In genomic region chr20:53655909-53656652, GRCh38 we compare ENCODE assay signal across 10 cellular contexts.
A peak's percentile ranks its signal among the peaks of the same experiment; 100 is the strongest.
DNase-seq lines count a peak whose midpoint lies in the region; ATAC-seq and TF ChIP-seq lines count a peak whose summit lies in the region.
"Had no signal": no experiment of that assay in that cellular context is flagged by ENCODE, and none has a peak within 500 bp of the region (broad histone marks: within the 10 kb centered on the region; RNA-seq: fewer than 3 reads in every experiment).

No MANE protein-coding gene starts in this region.

- peaks cover 43% of the 10 kb centered on the region for H3K4me1 ChIP-seq in osteoblast (ENCODE audit: insufficient read depth, low read length)

- peak overlapping the region; percentile 68 for H3K27ac ChIP-seq in osteoblast (ENCODE audit: low read depth, low read length)
- H3K27ac ChIP-seq: psoas muscle had no signal

- no peaks in the 10 kb centered on the region for H3K36me3 ChIP-seq in osteoblast (ENCODE audit: insufficient read depth, low read length)

- H3K9me3 ChIP-seq in osteoblast (ENCODE audit: low read depth, low read length) = no peaks in the 10 kb centered on the region
- H3K9me3 ChIP-seq: psoas muscle had no signal

- peak overlapping the region; percentile 57 for H2AFZ ChIP-seq in osteoblast (ENCODE audit: low read length)

- peak overlapping the region; percentile 30 for H3K27ac Mint-ChIP-seq in chondrocyte (ENCODE audit: unreplicated experiment)

- H3K27me3 ChIP-seq in osteoblast (ENCODE audit: insufficient read depth, low read length) = no peaks in the 10 kb centered on the region

- H3K4me3 Mint-ChIP-seq in chondrocyte (ENCODE audit: unreplicated experiment) = no peak overlapping the region

- H4K20me1 ChIP-seq in osteoblast (ENCODE audit: insufficient read depth, low read length) = no peaks in the 10 kb centered on the region

- no peaks in the 10 kb centered on the region for H3K27me3 Mint-ChIP-seq in chondrocyte (ENCODE audit: low read depth)

- peak; percentile 59 for DNase-seq in ELR (ENCODE audit: low read depth)
- peak; percentile 54 for DNase-seq in NCI-H82 (lab: John Stamatoyannopoulos, UW)
- no peak for DNase-seq in chondrocyte (ENCODE audit: low spot score)
- no peak for DNase-seq in osteoblast (ENCODE audit: insufficient read length, low spot score, missing footprints)
- DNase-seq in activated gamma-delta T cell (lab: John Stamatoyannopoulos, UW) = no peak
- DNase-seq in superior temporal gyrus (ENCODE audit: extremely low spot score) = no peak
- no peak for DNase-seq in stimulated activated CD4-positive, alpha-beta T cell treated with anti-CD3 and anti-CD28 coated beads, Interleukin-4, amount 100 ng/mL, for 4 hours
- DNase-seq: NCI-H2029, psoas muscle had no signal

- H3K79me2 ChIP-seq in osteoblast (ENCODE audit: insufficient read depth, low read length) = no peaks in the 10 kb centered on the region

- H3K9me3 Mint-ChIP-seq in chondrocyte (ENCODE audit: low read depth) = no peaks in the 10 kb centered on the region

- H3K4me3 ChIP-seq in osteoblast (ENCODE audit: insufficient read depth, low read length) = no peak overlapping the region
- H3K4me3 ChIP-seq: psoas muscle had no signal

- H3K4me1 Mint-ChIP-seq in chondrocyte (ENCODE audit: low read depth) = peaks cover 29% of the 10 kb centered on the region

- peak overlapping the region; percentile 59 for H3K4me2 ChIP-seq in osteoblast (ENCODE audit: insufficient read depth, low read length)

- no peak for TF ChIP-seq CTCF in chondrocyte (IDR thresholded peaks at IDR 0.05)
- no peak for TF ChIP-seq CTCF in osteoblast (IDR thresholded peaks at IDR 0.05; ENCODE audit: extremely low read depth, low read depth, low read length)

- no peak for ATAC-seq in GM21528 (IDR thresholded peaks at IDR 0.05; ENCODE audit: low FRiP score, unreplicated experiment)
- ATAC-seq: psoas muscle had no signal

- no peaks in the 10 kb centered on the region for H3K36me3 Mint-ChIP-seq in chondrocyte (ENCODE audit: low read depth)

Comparison
In these comparisons a context has a peak if more than half of its experiments do, and no peak if none do; other contexts are left out.
1. DNase-seq: peak in ELR (single experiment) and NCI-H82 (single experiment); none in chondrocyte (single experiment), osteoblast (single experiment), activated gamma-delta T cell (single experiment), superior temporal gyrus (single experiment) and stimulated activated CD4-positive, alpha-beta T cell treated with anti-CD3 and anti-CD28 coated beads, Interleukin-4, amount 100 ng/mL, for 4 hours (0 of 2).